ENCODE assay signal across 2 cellular contexts in genomic region chr2:24093270-24093669, GRCh38. TPM values are rescaled to one million over a fixed set of nuclear protein-coding genes. Genes with fewer than 3 reads are reported as not detected.
"Had no signal": no experiment of that assay in that cellular context is flagged by ENCODE, and none has a peak within 500 bp of the region (broad histone marks: within the 10 kb centered on the region; RNA-seq: fewer than 3 reads in every experiment).

No MANE protein-coding gene starts in this region.

RNA-seq across cellular contexts. Expression of gene PFN4, which starts 29.9 kb away (rescaled TPM):
- total RNA-seq: OCI-LY7, Peyer's patch had no signal
